In genomic region chr19:58386576-58387337, GRCh38 we compare ENCODE assay signal across 8 cellular contexts. TPM values are rescaled to one million over a fixed set of nuclear protein-coding genes. Genes with fewer than 3 reads are reported as not detected.
A peak's percentile ranks its signal among the peaks of the same experiment; 100 is the strongest.
DNase-seq lines count a peak whose midpoint lies in the region; ATAC-seq and TF ChIP-seq lines count a peak whose summit lies in the region.

Gene RPS5 (plus strand): TSS chr19:58387269. CDS start chr19:58388138, 869 bp downstream.

- ATAC-seq in HG02763 (IDR thresholded peaks at IDR 0.05; ENCODE audit: unreplicated experiment), result peak; percentile 85
- ATAC-seq in activated naive CD8-positive, alpha-beta T cell treated with anti-CD3 and anti-CD28 coated beads, Interleukin-2, amount 50 U/mL, for 24 hours, result peak; percentile 93

- no peaks in the 10 kb centered on the region for H3K27me3 ChIP-seq in cardiac muscle cell
- H3K27me3 ChIP-seq in parathyroid adenoma (ENCODE audit: control insufficient read depth, insufficient read depth, low read length), result no peaks in the 10 kb centered on the region
- no peaks in the 10 kb centered on the region for H3K27me3 ChIP-seq in tibial nerve

- H3K4me3 Mint-ChIP-seq in activated naive CD8-positive, alpha-beta T cell treated with anti-CD3 and anti-CD28 coated beads, Interleukin-2, amount 50 U/mL, for 24 hours, result peak within 1 kb of the TSS; percentile 98

- WGBS in tibial nerve, 2 donors, result 1% methylated on average over 23 to 51 of the region's 64 CpGs

- peak within 1 kb of the TSS; percentile 95 for H2AFZ ChIP-seq in parathyroid adenoma

- TF ChIP-seq CTCF in GM12865 (IDR thresholded peaks at IDR 0.05; ENCODE audit: insufficient read depth, low read depth, low read length, missing control alignments), result no peak
- TF ChIP-seq CTCF in cardiac muscle cell (IDR thresholded peaks at IDR 0.05; ENCODE audit: low read depth, low read length), result no peak
- peak; percentile 8 for TF ChIP-seq CTCF in parathyroid adenoma (IDR thresholded peaks at IDR 0.05)
- TF ChIP-seq CTCF in tibial nerve (IDR thresholded peaks at IDR 0.05), result peak in 2 of 5 experiments; percentile 14 to 27

- H3K27me3 Mint-ChIP-seq in activated naive CD8-positive, alpha-beta T cell treated with anti-CD3 and anti-CD28 coated beads, Interleukin-2, amount 50 U/mL, for 24 hours, result no peaks in the 10 kb centered on the region

- H3K4me1 ChIP-seq in cardiac muscle cell (ENCODE audit: low read depth), result peaks cover 13% of the 10 kb centered on the region
- H3K4me1 ChIP-seq in parathyroid adenoma, result peaks cover 23% of the 10 kb centered on the region
- H3K4me1 ChIP-seq in tibial nerve, result peaks cover 0 to 67% (median 25%) of the 10 kb centered on the region in 4 donors

- peaks cover 60% of the 10 kb centered on the region for H3K4me1 Mint-ChIP-seq in activated naive CD8-positive, alpha-beta T cell treated with anti-CD3 and anti-CD28 coated beads, Interleukin-2, amount 50 U/mL, for 24 hours

- peak within 1 kb of the TSS; percentile 99 for H3K4me2 ChIP-seq in parathyroid adenoma (ENCODE audit: low read length)

- DNase-seq in GM12865 (ENCODE audit: low read depth) (peak; percentile 99), NCI-H1417 treated with DMSO at 0.1 percent for 48 hours (lab: John Stamatoyannopoulos, UW) (peak; percentile 83), SW480 (ENCODE audit: low spot score) (peak; percentile 100), cardiac muscle cell (ENCODE audit: low read depth in 1 of 2, low spot score in 1 of 2) (peak; percentile 99), tibial nerve (ENCODE audit: low spot score in 2 of 2) (peak; percentile 94 to 96)
- peak; percentile 94 for DNase-seq in activated naive CD8-positive, alpha-beta T cell treated with anti-CD3 and anti-CD28 coated beads, Interleukin-2, amount 50 U/mL, for 24 hours

- no peaks in the 10 kb centered on the region for H3K9me3 Mint-ChIP-seq in activated naive CD8-positive, alpha-beta T cell treated with anti-CD3 and anti-CD28 coated beads, Interleukin-2, amount 50 U/mL, for 24 hours

- H3K9ac ChIP-seq in parathyroid adenoma, result peak within 1 kb of the TSS; percentile 95

- H3K9me3 ChIP-seq in cardiac muscle cell (ENCODE audit: low read depth) (no peaks in the 10 kb centered on the region), parathyroid adenoma (ENCODE audit: control insufficient read depth, low read length) (no peaks in the 10 kb centered on the region), tibial nerve (no peaks in the 10 kb centered on the region)

- peak within 1 kb of the TSS; percentile 99 for H3K27ac Mint-ChIP-seq in activated naive CD8-positive, alpha-beta T cell treated with anti-CD3 and anti-CD28 coated beads, Interleukin-2, amount 50 U/mL, for 24 hours

- H3K4me3 ChIP-seq in GM12865 (ENCODE audit: low read depth, low read length), result peak within 1 kb of the TSS; percentile 88
- H3K4me3 ChIP-seq in cardiac muscle cell, result peak within 1 kb of the TSS; percentile 77
- H3K4me3 ChIP-seq in parathyroid adenoma (ENCODE audit: low read depth, low read length), result peak within 1 kb of the TSS; percentile 91
- peak within 1 kb of the TSS; percentile 68 to 96 (median 82) for H3K4me3 ChIP-seq in tibial nerve

- peak; percentile 62 to 75 for TF ChIP-seq POLR2A in tibial nerve (IDR thresholded peaks at IDR 0.05)

- H3K27ac ChIP-seq in cardiac muscle cell, result peak within 1 kb of the TSS; percentile 96
- peak within 1 kb of the TSS; percentile 98 for H3K27ac ChIP-seq in parathyroid adenoma
- H3K27ac ChIP-seq in tibial nerve, result peak within 1 kb of the TSS; percentile 86 to 99 (median 96)

- H3K36me3 Mint-ChIP-seq in activated naive CD8-positive, alpha-beta T cell treated with anti-CD3 and anti-CD28 coated beads, Interleukin-2, amount 50 U/mL, for 24 hours (ENCODE audit: low read depth), result peaks cover 41% of the 10 kb centered on the region

- peaks cover 12% of the 10 kb centered on the region for H3K79me2 ChIP-seq in parathyroid adenoma

- TF ChIP-seq EP300 in tibial nerve (IDR thresholded peaks at IDR 0.05), result peak; percentile 88 to 90

- H3K36me3 ChIP-seq in cardiac muscle cell, result peaks cover 13% of the 10 kb centered on the region
- no peaks in the 10 kb centered on the region for H3K36me3 ChIP-seq in parathyroid adenoma (ENCODE audit: control insufficient read depth, insufficient read depth, low read length)
- H3K36me3 ChIP-seq in tibial nerve, result peaks cover 0 to 38% (median 0%) of the 10 kb centered on the region in 3 donors

RNA-seq across cellular contexts. Expression of gene RPS5, which starts in this region (rescaled TPM):
- total RNA-seq in cardiac muscle cell (1,551 and 1,738 TPM in 2 replicates), tibial nerve (1,000 to 10,000 TPM; 1,161 to 1,574 (median 1,263) TPM)
- polyA plus RNA-seq in cardiac muscle cell, result 643 and 656 TPM in 2 replicates

Comparison
In these comparisons a context has a peak if more than half of its experiments do, and no peak if none do; other contexts are left out.
1. Peak in every context shown above with its lines: DNase-seq, ATAC-seq, H3K4me3 ChIP-seq and H3K27ac ChIP-seq.